In genomic region chr6:11202513-11203305, GRCh38 we compare ENCODE assay signal across 8 cellular contexts. TPM values are rescaled to one million over a fixed set of nuclear protein-coding genes. Genes with fewer than 3 reads are reported as not detected.
DNase-seq lines count a peak whose midpoint lies in the region; ATAC-seq and TF ChIP-seq lines count a peak whose summit lies in the region.

No MANE protein-coding gene starts in this region.

- H3K4me1 Mint-ChIP-seq in T-helper 17 cell = peaks cover 43% of the 10 kb centered on the region

- peak overlapping the region; percentile 70 for H3K27ac Mint-ChIP-seq in T-helper 17 cell

- CTCF ChIA-PET in HEK293T (lab: Yijun Ruan, JAX) = interaction anchor here (0.6 to 0.9 kb wide), 2 partner anchors 19 to 48 kb away, joined by 3 read pairs; no protein-coding TSS in a partner anchor

- H3K9me3 ChIP-seq in T-helper 17 cell (ENCODE audit: control insufficient read depth, low read length, poor library complexity, severe bottlenecking) = no peaks in the 10 kb centered on the region

- DNase-seq in HEK293T (ENCODE audit: extremely low spot score) (peak; percentile 12), T-helper 17 cell (no peak), foreskin melanocyte (peak; percentile 96), putamen (ENCODE audit: low spot score) (peak; percentile 82), mucosa of gallbladder (ENCODE audit: low spot score) (no peak), SIG-M5 treated with dmso at 0.1 percent for 504 hours (lab: John Stamatoyannopoulos, UW; ENCODE audit: unreplicated experiment) (no peak)

- H3K4me3 Mint-ChIP-seq in T-helper 17 cell = no peak overlapping the region

- ATAC-seq in T-helper 17 cell (no peak), GM18498 (IDR thresholded peaks at IDR 0.05; ENCODE audit: unreplicated experiment) (no peak), HG03571 (IDR thresholded peaks at IDR 0.05; ENCODE audit: unreplicated experiment) (no peak)

- peaks cover 14% of the 10 kb centered on the region for H3K36me3 Mint-ChIP-seq in T-helper 17 cell (ENCODE audit: low read depth)

- H3K27me3 Mint-ChIP-seq in T-helper 17 cell = no peaks in the 10 kb centered on the region

- POLR2A ChIA-PET in HEK293T (lab: Yijun Ruan, JAX) = interaction anchor here (0.6 to 1.2 kb wide), 3 partner anchors 11 to 30 kb away, joined by 3 to 4 read pairs (median 3); partner anchors contain the start of gene NEDD9

TF ChIP-seq in HEK293T, 16 proteins besides CTCF, POLR2A, EP300 and RAD21:
- TF ChIP-seq L3MBTL2 (conservative IDR thresholded peaks at IDR 0.05) (no peak), TARDBP (IDR thresholded peaks at IDR 0.05) (no peak), LEF1 (IDR thresholded peaks at IDR 0.05; ENCODE audit: borderline replicate concordance) (no peak), HDGF (IDR thresholded peaks at IDR 0.05; ENCODE audit: borderline replicate concordance) (no peak), SP1 (IDR thresholded peaks at IDR 0.05) (no peak), ZNF384 (IDR thresholded peaks at IDR 0.05) (no peak), PKNOX1 (IDR thresholded peaks at IDR 0.05) (no peak), SUZ12 (IDR thresholded peaks at IDR 0.05) (no peak), ARNT (IDR thresholded peaks at IDR 0.05) (no peak), FOXM1 (IDR thresholded peaks at IDR 0.05; ENCODE audit: borderline replicate concordance) (no peak), BHLHE40 (IDR thresholded peaks at IDR 0.05; ENCODE audit: borderline replicate concordance) (no peak), FOXA1 (IDR thresholded peaks at IDR 0.05) (no peak), ELF4 (IDR thresholded peaks at IDR 0.05) (no peak), CTBP1 (IDR thresholded peaks at IDR 0.05; ENCODE audit: borderline replicate concordance) (no peak), FOXK2 (IDR thresholded peaks at IDR 0.05) (no peak), NFRKB (IDR thresholded peaks at IDR 0.05) (no peak)

RNA-seq across cellular contexts. Expression of gene NEDD9, which starts 29.8 kb away (rescaled TPM):
- total RNA-seq in T-helper 17 cell (10 to 100 TPM; 63.5 to 64.9 TPM), mucosa of gallbladder (18.1 TPM)

Comparison
In these comparisons a context has a peak if more than half of its experiments do, and no peak if none do; other contexts are left out.
1. DNase-seq: peak in HEK293T (single experiment), foreskin melanocyte (single experiment) and putamen (single experiment); none in T-helper 17 cell (0 of 3), mucosa of gallbladder (single experiment) and SIG-M5 treated with dmso at 0.1 percent for 504 hours (single experiment).